ENCODE assay signal across 40 cellular contexts in genomic region chr11:92946707-92947106, GRCh38. TPM values are rescaled to one million over a fixed set of nuclear protein-coding genes. Genes with fewer than 3 reads are reported as not detected.
"Had no signal": no experiment of that assay in that cellular context is flagged by ENCODE, and none has a peak within 500 bp of the region (broad histone marks: within the 10 kb centered on the region; RNA-seq: fewer than 3 reads in every experiment).

No MANE protein-coding gene starts in this region.

- H3K9me3 ChIP-seq: ascending aorta had no signal

- H3K27ac Mint-ChIP-seq: activated CD4-positive, alpha-beta memory T cell treated with anti-CD3 and anti-CD28 coated beads, Interleukin-2, amount 10 ng/mL, durations not matched to agents 7 days and 5 days; activated CD4-positive, alpha-beta T cell treated with anti-CD3 and anti-CD28 coated beads for 36 hours; activated CD4-positive, alpha-beta T cell treated with anti-CD3 and anti-CD28 coated beads, Interleukin-2, amount 10 ng/mL, durations not matched to agents 7 days and 5 days; activated CD8-positive, alpha-beta memory T cell treated with anti-CD3 and anti-CD28 coated beads, Interleukin-2, amount 10 ng/mL, durations not matched to agents 7 days and 5 days; activated CD8-positive, alpha-beta T cell treated with anti-CD3 and anti-CD28 coated beads, Interleukin-2, amount 10 ng/mL, durations not matched to agents 7 days and 5 days; activated naive CD4-positive, alpha-beta T cell treated with anti-CD3 and anti-CD28 coated beads, Interleukin-2, amount 10 ng/mL, durations not matched to agents 7 days and 5 days; activated naive CD4-positive, alpha-beta T cell treated with anti-CD3 and anti-CD28 coated beads, Interleukin-2, amount 50 U/mL, for 24 hours; activated naive CD8-positive, alpha-beta T cell; activated naive CD8-positive, alpha-beta T cell treated with anti-CD3 and anti-CD28 coated beads, Interleukin-2, amount 10 ng/mL, durations not matched to agents 7 days and 5 days; activated naive CD8-positive, alpha-beta T cell treated with anti-CD3 and anti-CD28 coated beads, Interleukin-2, amount 50 U/mL, for 24 hours; activated T-cell treated with anti-CD3 and anti-CD28 coated beads, Interleukin-2, amount 50 U/mL, for 24 hours; activated T-helper 2 cell treated with anti-CD3 and anti-CD28 coated beads, Interferon-gamma antibody, Interleukin-2, Interleukin-4, amounts not matched to agents 10 μg/mL and 5 μg/mL and 100 μg/mL, durations not matched to agents 14 hours and 24 hours and 36 hours; brain; T-helper 1 cell treated with Interleukin-12 subunit alpha and Interleukin-12 subunit beta and Interleukin-4 antibody, amounts not matched to agents 30 μg/mL and 1 μg/mL, for 36 hours; T-helper 2 cell treated with Interferon-gamma antibody and Interleukin-4, amounts not matched to agents 5 μg/mL and 100 μg/mL, for 36 hours; WTC11 had no signal

- H3K36me3 ChIP-seq: ascending aorta, cardiac muscle cell, WERI-Rb-1 had no signal

- H3K9me3 Mint-ChIP-seq: activated naive CD4-positive, alpha-beta T cell treated with anti-CD3 and anti-CD28 coated beads, Interleukin-2, amount 10 ng/mL, durations not matched to agents 7 days and 5 days; T-helper 2 cell treated with Interferon-gamma antibody and Interleukin-4, amounts not matched to agents 5 μg/mL and 100 μg/mL, for 36 hours had no signal

- H3K4me3 ChIP-seq: ascending aorta, cardiac muscle cell had no signal

- H3K4me3 Mint-ChIP-seq: activated CD4-positive, alpha-beta memory T cell treated with anti-CD3 and anti-CD28 coated beads, Interleukin-2, amount 10 ng/mL, durations not matched to agents 7 days and 5 days; activated CD4-positive, alpha-beta T cell treated with anti-CD3 and anti-CD28 coated beads for 36 hours; activated CD4-positive, alpha-beta T cell treated with anti-CD3 and anti-CD28 coated beads, Interleukin-2, amount 10 ng/mL, durations not matched to agents 7 days and 5 days; activated CD8-positive, alpha-beta memory T cell treated with anti-CD3 and anti-CD28 coated beads, Interleukin-2, amount 10 ng/mL, durations not matched to agents 7 days and 5 days; activated CD8-positive, alpha-beta T cell treated with anti-CD3 and anti-CD28 coated beads, Interleukin-2, amount 10 ng/mL, durations not matched to agents 7 days and 5 days; activated naive CD4-positive, alpha-beta T cell treated with anti-CD3 and anti-CD28 coated beads, Interleukin-2, amount 10 ng/mL, durations not matched to agents 7 days and 5 days; activated naive CD4-positive, alpha-beta T cell treated with anti-CD3 and anti-CD28 coated beads, Interleukin-2, amount 50 U/mL, for 24 hours; activated naive CD8-positive, alpha-beta T cell; activated naive CD8-positive, alpha-beta T cell treated with anti-CD3 and anti-CD28 coated beads, Interleukin-2, amount 10 ng/mL, durations not matched to agents 7 days and 5 days; activated naive CD8-positive, alpha-beta T cell treated with anti-CD3 and anti-CD28 coated beads, Interleukin-2, amount 50 U/mL, for 24 hours; activated T-cell treated with anti-CD3 and anti-CD28 coated beads, Interleukin-2, amount 50 U/mL, for 24 hours; brain; central memory CD8-positive, alpha-beta T cell; T-helper 1 cell treated with Interleukin-12 subunit alpha and Interleukin-12 subunit beta and Interleukin-4 antibody, amounts not matched to agents 30 μg/mL and 1 μg/mL, for 36 hours; T-helper 2 cell treated with Interferon-gamma antibody and Interleukin-4, amounts not matched to agents 5 μg/mL and 100 μg/mL, for 36 hours; WTC11 had no signal

- H3K4me1 ChIP-seq: ascending aorta had no signal

- H3K36me3 Mint-ChIP-seq: activated CD8-positive, alpha-beta memory T cell treated with anti-CD3 and anti-CD28 coated beads, Interleukin-2, amount 10 ng/mL, durations not matched to agents 7 days and 5 days; activated naive CD4-positive, alpha-beta T cell treated with anti-CD3 and anti-CD28 coated beads, Interleukin-2, amount 10 ng/mL, durations not matched to agents 7 days and 5 days; activated naive CD4-positive, alpha-beta T cell treated with anti-CD3 and anti-CD28 coated beads, Interleukin-2, amount 50 U/mL, for 24 hours; activated naive CD8-positive, alpha-beta T cell; activated naive CD8-positive, alpha-beta T cell treated with anti-CD3 and anti-CD28 coated beads, Interleukin-2, amount 10 ng/mL, durations not matched to agents 7 days and 5 days; brain had no signal

- DNase-seq: activated CD4-positive, alpha-beta memory T cell treated with anti-CD3 and anti-CD28 coated beads, Interleukin-2, amount 10 ng/mL, durations not matched to agents 7 days and 5 days; activated CD4-positive, alpha-beta T cell treated with anti-CD3 and anti-CD28 coated beads for 1 hour; activated CD4-positive, alpha-beta T cell treated with anti-CD3 and anti-CD28 coated beads for 36 hours; activated CD4-positive, alpha-beta T cell treated with anti-CD3 and anti-CD28 coated beads for 48 hours; activated CD4-positive, alpha-beta T cell treated with anti-CD3 and anti-CD28 coated beads, Interleukin-2, amount 10 ng/mL, durations not matched to agents 7 days and 5 days; activated CD4-positive, alpha-beta T cell treated with anti-CD3 and anti-CD28 coated beads, Interleukin-2, amount 50 U/mL, for 48 hours; activated CD4-positive, CD25-positive, alpha-beta regulatory T cell; activated CD8-positive, alpha-beta memory T cell treated with anti-CD3 and anti-CD28 coated beads for 24 hours; activated CD8-positive, alpha-beta memory T cell treated with anti-CD3 and anti-CD28 coated beads, Interleukin-2, amount 10 ng/mL, durations not matched to agents 7 days and 5 days; activated CD8-positive, alpha-beta memory T cell treated with anti-CD3 and anti-CD28 coated beads, Interleukin-2, amount 50 U/mL, for 48 hours; activated CD8-positive, alpha-beta T cell treated with anti-CD3 and anti-CD28 coated beads, Interleukin-2, amount 10 ng/mL, durations not matched to agents 7 days and 5 days; activated effector memory CD4-positive, alpha-beta T cell treated with Interleukin-2 at 50 U/mL for 16 hours; activated gamma-delta T cell; activated naive CD4-positive, alpha-beta T cell treated with anti-CD3 and anti-CD28 coated beads, Interleukin-2, amount 10 ng/mL, durations not matched to agents 7 days and 5 days; activated naive CD4-positive, alpha-beta T cell treated with Interleukin-2 at 50 U/mL for 16 hours; activated naive CD8-positive, alpha-beta T cell treated with anti-CD3 and anti-CD28 coated beads, Interleukin-2, amount 10 ng/mL, durations not matched to agents 7 days and 5 days; activated naive CD8-positive, alpha-beta T cell treated with anti-CD3 and anti-CD28 coated beads, Interleukin-2, amount 50 U/mL, for 24 hours; activated T-cell treated with anti-CD3 and anti-CD28 coated beads, Interleukin-2, amount 50 U/mL, for 24 hours; activated T-cell treated with anti-CD3 and anti-CD28 coated beads, Interleukin-2, amount 50 U/mL, for 48 hours; amygdala; anterior cingulate cortex; caudate nucleus; cerebellar nuclear complex; T-helper 2 cell; T-helper 9 cell; WERI-Rb-1 had no signal

- H3K27ac ChIP-seq: ascending aorta, cardiac muscle cell, WERI-Rb-1 had no signal

- H3K27me3 ChIP-seq: ascending aorta, cardiac muscle cell had no signal

- ATAC-seq: activated CD4-positive, alpha-beta T cell treated with anti-CD3 and anti-CD28 coated beads for 36 hours; activated CD4-positive, CD25-positive, alpha-beta regulatory T cell treated with anti-CD3 and anti-CD28 coated beads, Interleukin-2, amount 50 U/mL, for 24 hours; activated CD8-positive, alpha-beta memory T cell treated with anti-CD3 and anti-CD28 coated beads, Interleukin-2, amount 10 ng/mL, durations not matched to agents 7 days and 5 days; activated CD8-positive, alpha-beta T cell treated with anti-CD3 and anti-CD28 coated beads, Interleukin-2, amount 10 ng/mL, durations not matched to agents 7 days and 5 days; activated naive CD8-positive, alpha-beta T cell treated with anti-CD3 and anti-CD28 coated beads, Interleukin-2, amount 50 U/mL, for 24 hours; WTC11 had no signal

- H3K4me1 Mint-ChIP-seq: activated CD4-positive, alpha-beta memory T cell treated with anti-CD3 and anti-CD28 coated beads, Interleukin-2, amount 10 ng/mL, durations not matched to agents 7 days and 5 days; activated CD4-positive, alpha-beta T cell treated with anti-CD3 and anti-CD28 coated beads for 36 hours; activated CD4-positive, alpha-beta T cell treated with anti-CD3 and anti-CD28 coated beads, Interleukin-2, amount 10 ng/mL, durations not matched to agents 7 days and 5 days; activated CD8-positive, alpha-beta memory T cell treated with anti-CD3 and anti-CD28 coated beads, Interleukin-2, amount 10 ng/mL, durations not matched to agents 7 days and 5 days; activated naive CD4-positive, alpha-beta T cell treated with anti-CD3 and anti-CD28 coated beads, Interleukin-2, amount 10 ng/mL, durations not matched to agents 7 days and 5 days; activated naive CD4-positive, alpha-beta T cell treated with anti-CD3 and anti-CD28 coated beads, Interleukin-2, amount 50 U/mL, for 24 hours; activated naive CD8-positive, alpha-beta T cell treated with anti-CD3 and anti-CD28 coated beads, Interleukin-2, amount 50 U/mL, for 24 hours had no signal

- FAIRE-seq: bronchial epithelial cell, TTC549 had no signal

- H3K27me3 Mint-ChIP-seq: activated CD8-positive, alpha-beta memory T cell treated with anti-CD3 and anti-CD28 coated beads, Interleukin-2, amount 10 ng/mL, durations not matched to agents 7 days and 5 days; activated naive CD4-positive, alpha-beta T cell treated with anti-CD3 and anti-CD28 coated beads, Interleukin-2, amount 10 ng/mL, durations not matched to agents 7 days and 5 days; activated naive CD8-positive, alpha-beta T cell treated with anti-CD3 and anti-CD28 coated beads, Interleukin-2, amount 10 ng/mL, durations not matched to agents 7 days and 5 days; brain had no signal

RNA-seq across cellular contexts. Expression of gene MTNR1B, which starts 22.7 kb away (rescaled TPM):
- total RNA-seq: activated CD4-positive, alpha-beta memory T cell treated with anti-CD3 and anti-CD28 coated beads, Interleukin-2, amount 10 ng/mL, durations not matched to agents 7 days and 5 days; activated CD4-positive, alpha-beta T cell treated with anti-CD3 and anti-CD28 coated beads for 36 hours; activated CD4-positive, alpha-beta T cell treated with anti-CD3 and anti-CD28 coated beads, Interleukin-2, amount 10 ng/mL, durations not matched to agents 7 days and 5 days; activated CD8-positive, alpha-beta memory T cell treated with anti-CD3 and anti-CD28 coated beads, Interleukin-2, amount 10 ng/mL, durations not matched to agents 7 days and 5 days; activated CD8-positive, alpha-beta T cell treated with anti-CD3 and anti-CD28 coated beads, Interleukin-2, amount 10 ng/mL, durations not matched to agents 7 days and 5 days; activated naive CD8-positive, alpha-beta T cell treated with anti-CD3 and anti-CD28 coated beads, Interleukin-2, amount 10 ng/mL, durations not matched to agents 7 days and 5 days; activated T-helper 2 cell treated with anti-CD3 and anti-CD28 coated beads, Interferon-gamma antibody, Interleukin-2, Interleukin-4, amounts not matched to agents 10 μg/mL and 5 μg/mL and 100 μg/mL, durations not matched to agents 14 hours and 24 hours and 36 hours; ascending aorta; bronchial epithelial cell; cardiac muscle cell; WTC11 had no signal
- polyA plus RNA-seq: adipose tissue, cardiac muscle cell had no signal
